In the genomic region with DNA sequence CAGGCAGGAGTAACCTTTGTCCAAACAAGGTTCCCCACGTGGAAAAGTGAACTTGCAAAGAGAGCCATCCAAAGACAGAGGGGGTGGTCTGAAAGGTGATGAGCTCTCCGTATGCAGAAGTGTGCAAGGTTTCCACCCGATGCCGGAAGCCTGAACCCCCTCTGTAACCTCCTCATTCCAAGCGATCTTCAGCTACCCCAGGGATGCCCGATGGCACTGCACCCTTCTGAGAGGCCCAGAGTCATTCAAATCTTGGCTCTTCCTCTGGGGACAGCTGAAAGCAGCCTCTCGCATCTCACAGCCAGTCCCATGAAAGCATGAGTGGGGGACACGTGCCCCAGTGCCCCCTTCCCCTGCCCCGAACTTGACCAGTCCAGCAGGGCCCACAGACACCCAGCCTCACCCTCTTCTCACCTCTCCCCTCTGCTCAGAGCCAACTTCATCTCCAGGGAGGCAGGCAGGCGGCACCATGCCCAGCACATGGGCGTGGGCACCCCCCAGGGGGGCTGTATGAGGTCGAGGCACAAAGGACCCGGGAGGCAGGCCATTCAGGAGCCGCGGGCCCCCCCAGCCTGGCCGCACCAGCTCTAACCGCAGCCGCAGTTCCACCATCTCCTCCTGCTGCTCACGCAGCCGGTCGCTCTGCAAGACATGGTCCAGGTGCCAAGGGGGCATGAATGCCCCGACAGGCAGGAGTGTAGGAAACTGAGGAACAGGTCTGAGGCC, we compare ENCODE assay signal across 13 cellular contexts. TPM values are rescaled to one million over a fixed set of nuclear protein-coding genes. Genes with fewer than 3 reads are reported as not detected.
"Had no signal": no experiment of that assay in that cellular context is flagged by ENCODE, and none has a peak within 500 bp of the region (broad histone marks: within the 10 kb centered on the region; RNA-seq: fewer than 3 reads in every experiment).

No MANE protein-coding gene starts in this region.

- H3K4me3 Mint-ChIP-seq: activated CD4-positive, alpha-beta memory T cell treated with anti-CD3 and anti-CD28 coated beads, Interleukin-2, amount 10 ng/mL, durations not matched to agents 7 days and 5 days; effector memory CD8-positive, alpha-beta T cell; stimulated activated naive CD8-positive, alpha-beta T cell treated with anti-CD3 and anti-CD28 coated beads, Interleukin-15, Interleukin-2, amounts not matched to agents 100 ng/mL and 50 ng/mL, for 24 hours had no signal

- DNase-seq: amniotic stem cell had no signal

- H3K36me3 Mint-ChIP-seq: naive thymus-derived CD4-positive, alpha-beta T cell had no signal

- H3K27ac ChIP-seq: body of pancreas, epithelial cell of prostate, hepatocyte, prostate gland, vagina had no signal

- H3K79me2 ChIP-seq: hepatocyte had no signal

- H3K27ac Mint-ChIP-seq: activated CD4-positive, alpha-beta memory T cell treated with anti-CD3 and anti-CD28 coated beads, Interleukin-2, amount 10 ng/mL, durations not matched to agents 7 days and 5 days; effector memory CD8-positive, alpha-beta T cell; naive thymus-derived CD4-positive, alpha-beta T cell; stimulated activated naive CD8-positive, alpha-beta T cell treated with anti-CD3 and anti-CD28 coated beads, Interleukin-15, Interleukin-2, amounts not matched to agents 100 ng/mL and 50 ng/mL, for 24 hours had no signal

- H3K27me3 Mint-ChIP-seq: activated CD4-positive, alpha-beta memory T cell treated with anti-CD3 and anti-CD28 coated beads, Interleukin-2, amount 10 ng/mL, durations not matched to agents 7 days and 5 days; stimulated activated naive CD8-positive, alpha-beta T cell treated with anti-CD3 and anti-CD28 coated beads, Interleukin-15, Interleukin-2, amounts not matched to agents 100 ng/mL and 50 ng/mL, for 24 hours had no signal

- H3K4me3 ChIP-seq: body of pancreas, hepatocyte, lung, prostate gland, vagina had no signal

- H3K27me3 ChIP-seq: body of pancreas, hepatocyte, vagina had no signal

- H3K36me3 ChIP-seq: prostate gland had no signal

- H3K4me1 Mint-ChIP-seq: activated CD4-positive, alpha-beta memory T cell treated with anti-CD3 and anti-CD28 coated beads, Interleukin-2, amount 10 ng/mL, durations not matched to agents 7 days and 5 days had no signal

- H2AFZ ChIP-seq: hepatocyte had no signal

- H3K9me3 ChIP-seq: body of pancreas, prostate gland, vagina had no signal

- H3K4me1 ChIP-seq: prostate gland, vagina had no signal

- H3K9me3 Mint-ChIP-seq: activated CD4-positive, alpha-beta memory T cell treated with anti-CD3 and anti-CD28 coated beads, Interleukin-2, amount 10 ng/mL, durations not matched to agents 7 days and 5 days; dendritic cell treated with granulocyte-macrophage colony-stimulating factor and Interleukin-4, amounts not matched to agents 40 ng/mL and 50 ng/mL, for 4 days; effector memory CD8-positive, alpha-beta T cell; stimulated activated naive CD8-positive, alpha-beta T cell treated with anti-CD3 and anti-CD28 coated beads, Interleukin-15, Interleukin-2, amounts not matched to agents 100 ng/mL and 50 ng/mL, for 24 hours had no signal

RNA-seq across cellular contexts. Expression of gene KIF7, which starts 8.7 kb away (rescaled TPM):
- polyA plus RNA-seq: naive thymus-derived CD4-positive, alpha-beta T cell had no signal

RNA-seq across cellular contexts. Expression of gene WDR93, which starts 44.0 kb away (rescaled TPM):
- total RNA-seq: activated CD4-positive, alpha-beta memory T cell treated with anti-CD3 and anti-CD28 coated beads, Interleukin-2, amount 10 ng/mL, durations not matched to agents 7 days and 5 days; mononuclear cell; vagina had no signal
- polyA plus RNA-seq: hepatocyte; naive thymus-derived CD4-positive, alpha-beta T cell had no signal
